ENCODE assay signal across 21 cellular contexts in the genomic region with DNA sequence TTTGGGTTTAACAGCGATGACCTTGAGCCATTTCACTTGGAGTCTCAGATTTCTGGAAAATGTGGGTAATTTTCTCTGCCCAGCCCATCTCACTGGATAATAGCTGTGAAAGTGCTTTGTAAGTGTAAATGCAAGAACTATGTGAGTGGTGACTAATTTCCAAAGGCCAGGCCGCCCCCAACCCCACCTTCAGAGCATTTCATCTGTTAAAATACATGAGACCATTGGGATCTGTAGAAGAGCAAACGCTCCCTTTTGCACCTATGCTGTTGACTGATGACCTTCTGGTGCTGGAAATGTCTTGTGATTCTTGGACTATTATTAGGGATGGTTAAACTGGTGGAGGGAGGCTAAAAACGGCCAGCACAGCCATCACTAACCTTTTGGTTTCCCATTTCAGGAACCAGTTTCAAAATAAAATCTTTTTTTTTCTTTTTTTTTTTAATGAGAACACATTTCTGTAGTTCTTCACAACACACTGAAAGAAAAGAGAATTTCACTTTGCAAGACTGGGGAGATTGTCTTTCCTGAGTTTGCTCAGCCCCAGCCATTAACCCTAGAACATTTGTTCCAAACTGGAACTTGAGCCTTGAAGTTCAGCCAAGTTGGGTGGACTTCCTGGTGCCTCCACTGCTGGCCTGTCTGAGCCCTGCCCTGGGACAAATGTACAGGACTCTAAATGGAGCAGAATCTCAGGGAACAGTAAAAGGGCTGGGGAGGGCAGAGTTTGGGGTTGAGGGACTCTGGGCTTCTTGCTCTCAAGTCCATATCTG.
DNase-seq lines count a peak whose midpoint lies in the region; ATAC-seq and TF ChIP-seq lines count a peak whose summit lies in the region.
"Had no signal": no experiment of that assay in that cellular context is flagged by ENCODE, and none has a peak within 500 bp of the region (broad histone marks: within the 10 kb centered on the region; RNA-seq: fewer than 3 reads in every experiment).

No MANE protein-coding gene starts in this region.

- H3K9me3 ChIP-seq in DND-41 (ENCODE audit: insufficient read depth, low read length, severe bottlenecking) (no peaks in the 10 kb centered on the region), Loucy (ENCODE audit: insufficient read depth, low read depth, low read length) (no peaks in the 10 kb centered on the region), heart right ventricle (no peaks in the 10 kb centered on the region)
- H3K9me3 ChIP-seq: BE2C, breast epithelium, gastroesophageal sphincter, suprapubic skin had no signal

- H3F3A ChIP-seq in Loucy (ENCODE audit: low read depth), result peaks cover 13% of the 10 kb centered on the region

- ATAC-seq in DND-41 (ENCODE audit: insufficient read depth, low read depth) (no peak), heart right ventricle (peak in 7 of 8 donors; percentile 31 to 85 (median 68)), sciatic nerve (peak; percentile 22), HG03045 (IDR thresholded peaks at IDR 0.05; ENCODE audit: unreplicated experiment) (no peak), GM18502 (IDR thresholded peaks at IDR 0.05; ENCODE audit: poor library complexity, unreplicated experiment) (no peak)
- ATAC-seq: gastroesophageal sphincter, PC-3 had no signal

- H3K27ac ChIP-seq in DND-41 (ENCODE audit: low read length) (peak overlapping the region; percentile 98), heart right ventricle (peak overlapping the region in 9 of 10 donors; percentile 10 to 75 (median 53))
- H3K27ac ChIP-seq: breast epithelium, dorsolateral prefrontal cortex, gastroesophageal sphincter, suprapubic skin had no signal

- H4K20me1 ChIP-seq in DND-41 (ENCODE audit: insufficient read depth, low read length) (no peaks in the 10 kb centered on the region), Loucy (ENCODE audit: insufficient read depth, low read length, poor library complexity, severe bottlenecking) (no peaks in the 10 kb centered on the region)

- no peaks in the 10 kb centered on the region for H3K27me3 ChIP-seq in DND-41 (ENCODE audit: insufficient read depth, low read length, poor library complexity)
- H3K27me3 ChIP-seq in Loucy (ENCODE audit: insufficient read depth, low read length, poor library complexity, severe bottlenecking), result no peaks in the 10 kb centered on the region
- H3K27me3 ChIP-seq in heart right ventricle, result no peaks in the 10 kb centered on the region
- H3K27me3 ChIP-seq: BE2C, breast epithelium, dorsolateral prefrontal cortex, gastroesophageal sphincter, suprapubic skin had no signal

- WGBS in heart right ventricle, 2 donors, result 61 to 69% methylated on average over 4 of the region's 4 CpGs

- intact Hi-C loops in heart right ventricle (cut with DNase I), result loop anchor here in 3 of 10 donors (5.0 to 10.0 kb wide), 3 partner anchors 210 to 297 kb away; a partner anchor contains a TSS
- intact Hi-C loops in sciatic nerve (cut with DNase I), result no loop called here

- H3K79me2 ChIP-seq in DND-41 (ENCODE audit: insufficient read depth, low read length) (no peaks in the 10 kb centered on the region), Loucy (ENCODE audit: insufficient read depth, low read length) (no peaks in the 10 kb centered on the region)

- no peaks in the 10 kb centered on the region for H3K36me3 ChIP-seq in DND-41 (ENCODE audit: insufficient read depth, low read length)
- H3K36me3 ChIP-seq in Loucy (ENCODE audit: insufficient read depth, low read length), result no peaks in the 10 kb centered on the region
- no peaks in the 10 kb centered on the region for H3K36me3 ChIP-seq in heart right ventricle
- H3K36me3 ChIP-seq: BE2C, breast epithelium, gastroesophageal sphincter, suprapubic skin had no signal

- H3K9ac ChIP-seq in DND-41 (ENCODE audit: low read depth, low read length) (no peak overlapping the region), Loucy (ENCODE audit: low read depth, low read length, poor library complexity, severe bottlenecking) (peak overlapping the region; percentile 83)

- H3K4me1 ChIP-seq in DND-41 (ENCODE audit: insufficient read depth, low read length) (peaks cover 36% of the 10 kb centered on the region), Loucy (ENCODE audit: insufficient read depth, low read length, poor library complexity, severe bottlenecking) (peaks cover 90% of the 10 kb centered on the region), heart right ventricle (peaks cover 0 to 73% (median 25%) of the 10 kb centered on the region in 9 donors)
- H3K4me1 ChIP-seq: BE2C had no signal

- TF ChIP-seq CTCF in DND-41 (IDR thresholded peaks at IDR 0.05; ENCODE audit: borderline replicate concordance, extremely low read depth, low read length, poor library complexity, severe bottlenecking), result no peak
- TF ChIP-seq CTCF in Loucy (conservative IDR thresholded peaks at IDR 0.05; ENCODE audit: low read length), result no peak
- no peak for TF ChIP-seq CTCF in heart right ventricle (IDR thresholded peaks at IDR 0.05)

- DNase-seq in DND-41 (no peak), heart right ventricle (no peak), sciatic nerve (ENCODE audit: low spot score) (no peak), pons (ENCODE audit: low spot score) (no peak)
- DNase-seq: activated CD4-positive, alpha-beta T cell treated with anti-CD3 and anti-CD28 coated beads, Interleukin-2, amount 10 ng/mL, durations not matched to agents 7 days and 5 days; activated T-cell treated with anti-CD3 and anti-CD28 coated beads, Interleukin-2, amount 50 U/mL, for 1 hour; BE2C; dorsolateral prefrontal cortex; erythroblast; NCI-H1048; NCI-H2081 treated with DMSO at 0.1 percent for 48 hours; NCI-H526 treated with DMSO at 0.1 percent for 48 hours; PC-3; stimulated activated CD4-positive, alpha-beta T cell treated with anti-CD3 and anti-CD28 coated beads, Interleukin-2, amount 100 ng/mL, for 24 hours; T1000 had no signal

- no peaks in the 10 kb centered on the region for H3K9me2 ChIP-seq in Loucy (replicated peaks; ENCODE audit: low read depth, low read length)

- H2AFZ ChIP-seq in DND-41 (ENCODE audit: low read depth, low read length), result no peak overlapping the region
- H2AFZ ChIP-seq in Loucy (ENCODE audit: low read length), result no peak overlapping the region

- no peak overlapping the region for H3K4me3 ChIP-seq in DND-41 (ENCODE audit: low read depth in 1 of 2, low read length in 2 of 2)
- H3K4me3 ChIP-seq in Loucy (ENCODE audit: low read length, poor library complexity, severe bottlenecking), result no peak overlapping the region
- H3K4me3 ChIP-seq in heart right ventricle, result no peak overlapping the region
- H3K4me3 ChIP-seq: breast epithelium, dorsolateral prefrontal cortex, gastroesophageal sphincter, suprapubic skin had no signal

- no peak overlapping the region for H3K4me2 ChIP-seq in DND-41 (ENCODE audit: insufficient read depth, low read length)
- H3K4me2 ChIP-seq in Loucy (ENCODE audit: low read depth, low read length, poor library complexity, severe bottlenecking), result peak overlapping the region; percentile 66

Comparison
In these comparisons a context has a peak if more than half of its experiments do, and no peak if none do; other contexts are left out.
1. ATAC-seq: peak in heart right ventricle (7 of 8) and sciatic nerve (single experiment); none in DND-41 (single experiment), HG03045 (single experiment) and GM18502 (single experiment).